Comparison of ENCODE assay signal across 8 cellular contexts in the genomic region with DNA sequence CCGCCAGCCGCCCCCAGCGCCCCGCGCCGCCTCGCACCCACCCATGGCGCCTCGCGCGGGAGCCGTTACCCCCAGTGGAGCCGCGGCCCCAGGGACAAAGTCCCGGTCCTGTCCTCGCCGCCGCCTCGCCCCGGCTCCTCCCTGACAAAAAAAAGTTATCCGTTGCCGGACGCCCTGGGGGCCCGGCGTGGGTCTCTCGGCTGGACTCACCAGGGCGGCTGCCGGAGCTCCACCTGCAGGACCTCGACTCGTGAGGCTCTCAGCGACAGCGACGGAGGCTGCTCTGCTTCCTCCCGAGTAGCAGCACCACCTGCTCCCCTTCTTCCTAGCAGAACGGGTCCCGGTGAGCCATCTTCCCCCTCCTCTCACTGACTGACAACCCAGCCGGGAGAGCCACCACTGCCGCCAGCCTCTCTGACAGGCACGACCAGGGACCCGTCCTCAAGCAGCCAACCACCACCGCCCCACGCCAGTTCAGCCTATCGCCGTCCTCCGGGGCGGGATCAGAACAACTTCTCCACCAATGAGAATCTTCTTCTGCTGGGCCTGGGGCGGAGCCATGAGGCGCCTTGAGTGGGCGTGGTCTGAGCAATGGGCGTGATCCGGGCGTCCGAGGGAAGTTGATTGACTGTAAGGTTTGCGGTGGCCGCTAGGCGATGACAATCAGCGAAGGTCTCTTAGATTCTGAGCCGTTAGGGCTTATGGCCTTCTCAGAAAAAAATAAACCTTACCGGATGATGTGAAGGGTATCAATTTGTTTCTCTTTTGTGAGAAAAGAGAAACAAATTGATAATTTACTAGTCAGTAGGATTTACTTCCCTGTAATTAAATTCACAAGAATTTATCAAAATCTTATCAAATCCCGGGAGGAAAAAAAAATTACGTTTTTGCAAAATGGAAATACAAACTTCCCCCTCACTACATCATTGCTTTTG. TPM values are rescaled to one million over a fixed set of nuclear protein-coding genes. Genes with fewer than 3 reads are reported as not detected.
DNase-seq lines count a peak whose midpoint lies in the region; ATAC-seq and TF ChIP-seq lines count a peak whose summit lies in the region.

A gene (minus strand): TSS at position 416 of the 935 bp plus-strand sequence. CDS start 23,019 bp downstream, outside the sequence.

- no TSS peak for BruUV-seq in Panc1 (replicated peaks; lab: Mats Ljungman, UMichigan)

- intact Hi-C loops in Panc1 (cut with micrococcal nuclease; ENCODE audit: unreplicated experiment) = no loop called here
- intact Hi-C loops in esophagus muscularis mucosa (cut with DNase I) = loop anchor here (5.0 to 10.0 kb wide), 2 partner anchors 162 to 189 kb away; a partner anchor contains a TSS

- H3K4me3 ChIP-seq in DND-41 (ENCODE audit: low read depth in 1 of 2, low read length in 2 of 2) (peak within 1 kb of the TSS; percentile 87 to 94; a peak in 3 of 4 replicates), KMS-11 (IDR thresholded peaks at IDR 0.05; ENCODE audit: insufficient read depth, low read depth, low read length) (peak within 1 kb of the TSS; percentile 77), Panc1 (ENCODE audit: low read depth in 2 of 2, low read length in 2 of 2) (peak within 1 kb of the TSS; percentile 75 to 85), esophagus muscularis mucosa (peak within 1 kb of the TSS; percentile 80 to 98 (median 94))

- peaks cover 49% of the 10 kb centered on the region for H3K4me1 ChIP-seq in DND-41 (ENCODE audit: insufficient read depth, low read length)
- H3K4me1 ChIP-seq in KMS-11 (ENCODE audit: low read depth, poor library complexity, severe bottlenecking) = peaks cover 41% of the 10 kb centered on the region
- H3K4me1 ChIP-seq in Panc1 (ENCODE audit: control insufficient read depth, insufficient read depth, low read length) = peaks cover 16% of the 10 kb centered on the region
- peaks cover 37 to 55% (median 41%) of the 10 kb centered on the region in 4 donors for H3K4me1 ChIP-seq in esophagus muscularis mucosa

- DNase-seq in DND-41 = peak; percentile 99
- peak; percentile 98 for DNase-seq in Panc1 (ENCODE audit: low read depth, low spot score)
- DNase-seq in activated T-cell treated with anti-CD3 and anti-CD28 coated beads, Interleukin-2, amount 50 U/mL, for 48 hours = peak; percentile 100
- DNase-seq in esophagus muscularis mucosa (ENCODE audit: extremely low spot score) = peak; percentile 100
- peak; percentile 100 for DNase-seq in myocyte (ENCODE audit: low read depth)
- DNase-seq in stimulated activated CD8-positive, alpha-beta memory T cell treated with anti-CD3 and anti-CD28 coated beads, Interleukin-7, amount 100 ng/mL, for 48 hours (ENCODE audit: extremely low read depth in 1 of 2, low read depth in 1 of 2) = peak; percentile 97 to 99

- H3K27ac ChIP-seq in DND-41 (ENCODE audit: low read length) (peak within 1 kb of the TSS; percentile 80), KMS-11 (peak within 1 kb of the TSS; percentile 53), Panc1 (ENCODE audit: low read length) (peak within 1 kb of the TSS; percentile 80), esophagus muscularis mucosa (replicated peaks in 1 of 4) (peak within 1 kb of the TSS; percentile 85 to 93 (median 88))

- TF ChIP-seq CTCF in DND-41 (IDR thresholded peaks at IDR 0.05; ENCODE audit: borderline replicate concordance, extremely low read depth, low read length, poor library complexity, severe bottlenecking) = peak; percentile 70
- TF ChIP-seq CTCF in KMS-11 (conservative IDR thresholded peaks at IDR 0.05; ENCODE audit: low read depth, low read length) = peak; percentile 63
- peak; percentile 81 for TF ChIP-seq CTCF in Panc1 (IDR thresholded peaks at IDR 0.05)
- TF ChIP-seq CTCF in esophagus muscularis mucosa (IDR thresholded peaks at IDR 0.05) = peak; percentile 52 to 74 (median 71)

- no peak for TF ChIP-seq EP300 in esophagus muscularis mucosa (IDR thresholded peaks at IDR 0.05)

- H3K27me3 ChIP-seq in DND-41 (ENCODE audit: insufficient read depth, low read length, poor library complexity) (no peaks in the 10 kb centered on the region), KMS-11 (ENCODE audit: insufficient read depth, low read depth) (no peaks in the 10 kb centered on the region), Panc1 (ENCODE audit: control insufficient read depth, insufficient read depth, low read length) (no peaks in the 10 kb centered on the region), esophagus muscularis mucosa (no peaks in the 10 kb centered on the region)

- H4K20me1 ChIP-seq in DND-41 (ENCODE audit: insufficient read depth, low read length) = no peaks in the 10 kb centered on the region
- peaks cover 22% of the 10 kb centered on the region; the same call in 1 of the 2 replicates for H4K20me1 ChIP-seq in KMS-11 (ENCODE audit: insufficient read depth)

- 4% methylated on average over 31 of the region's 61 CpGs for WGBS in esophagus muscularis mucosa

- CTCF ChIA-PET in Panc1 (lab: Charles Lee) = no interaction called here

- H3K36me3 ChIP-seq in DND-41 (ENCODE audit: insufficient read depth, low read length) (no peaks in the 10 kb centered on the region; the same call in 1 of the 2 replicates), KMS-11 (ENCODE audit: insufficient read depth) (no peaks in the 10 kb centered on the region), Panc1 (ENCODE audit: control insufficient read depth, insufficient read depth, low read length) (no peaks in the 10 kb centered on the region; the same call in 1 of the 2 replicates), esophagus muscularis mucosa (no peaks in the 10 kb centered on the region)

- H3K9me3 ChIP-seq in DND-41 (ENCODE audit: insufficient read depth, low read length, severe bottlenecking) (no peaks in the 10 kb centered on the region), Panc1 (ENCODE audit: control insufficient read depth, insufficient read depth, low read depth, low read length) (no peaks in the 10 kb centered on the region), esophagus muscularis mucosa (no peaks in the 10 kb centered on the region)

- ATAC-seq in DND-41 (ENCODE audit: insufficient read depth, low read depth) (peak; percentile 99), GM21737 (IDR thresholded peaks at IDR 0.05; ENCODE audit: unreplicated experiment) (peak; percentile 95), Panc1 (peak; percentile 100)

- H2AFZ ChIP-seq in DND-41 (ENCODE audit: low read depth, low read length) (peak within 1 kb of the TSS; percentile 94), KMS-11 (ENCODE audit: low read depth) (peak within 1 kb of the TSS; percentile 76)

- H3K4me2 ChIP-seq in DND-41 (ENCODE audit: insufficient read depth, low read length) (peak within 1 kb of the TSS; percentile 86), KMS-11 (peak within 1 kb of the TSS; percentile 73)

- peak within 1 kb of the TSS; percentile 82 for H3K9ac ChIP-seq in DND-41 (ENCODE audit: low read depth, low read length)
- peak within 1 kb of the TSS; percentile 66 for H3K9ac ChIP-seq in KMS-11

- peaks cover 34% of the 10 kb centered on the region for H3K79me2 ChIP-seq in DND-41 (ENCODE audit: insufficient read depth, low read length)
- H3K79me2 ChIP-seq in KMS-11 (ENCODE audit: insufficient read depth, low read depth) = peaks cover 49% of the 10 kb centered on the region

- in situ Hi-C loops in Panc1 (cut with HindIII; ENCODE audit: low pct_unique_long_range_greater_than_20kb, low sequenced_read_pairs) = no loop called here

- TF ChIP-seq POLR2A in esophagus muscularis mucosa (IDR thresholded peaks at IDR 0.05; ENCODE audit: low read depth) = peak; percentile 90

- POLR2A ChIA-PET in Panc1 (lab: Charles Lee) = no interaction called here

RNA-seq across cellular contexts. Expression of the gene that starts here (rescaled TPM):
- total RNA-seq in Panc1 (2021; ENCODE audit: unreplicated experiment) = 52.3 TPM
- 17.2 TPM for polyA plus RNA-seq in Panc1 (2012; ENCODE audit: insufficient read length)
- 10 to 100 TPM; 39.2 to 62.6 (median 47.2) TPM for total RNA-seq in esophagus muscularis mucosa
- 126 and 154 TPM in 2 replicates for total RNA-seq in myocyte
- 35.7 TPM for polyA plus RNA-seq in myocyte (2012)

Comparison
In these comparisons a context has a peak if more than half of its experiments do, and no peak if none do; other contexts are left out.
1. Peak in every context shown above with its lines: DNase-seq, ATAC-seq, H3K4me3 ChIP-seq and H3K27ac ChIP-seq.